ENCODE assay signal across 2 cellular contexts in the genomic region with DNA sequence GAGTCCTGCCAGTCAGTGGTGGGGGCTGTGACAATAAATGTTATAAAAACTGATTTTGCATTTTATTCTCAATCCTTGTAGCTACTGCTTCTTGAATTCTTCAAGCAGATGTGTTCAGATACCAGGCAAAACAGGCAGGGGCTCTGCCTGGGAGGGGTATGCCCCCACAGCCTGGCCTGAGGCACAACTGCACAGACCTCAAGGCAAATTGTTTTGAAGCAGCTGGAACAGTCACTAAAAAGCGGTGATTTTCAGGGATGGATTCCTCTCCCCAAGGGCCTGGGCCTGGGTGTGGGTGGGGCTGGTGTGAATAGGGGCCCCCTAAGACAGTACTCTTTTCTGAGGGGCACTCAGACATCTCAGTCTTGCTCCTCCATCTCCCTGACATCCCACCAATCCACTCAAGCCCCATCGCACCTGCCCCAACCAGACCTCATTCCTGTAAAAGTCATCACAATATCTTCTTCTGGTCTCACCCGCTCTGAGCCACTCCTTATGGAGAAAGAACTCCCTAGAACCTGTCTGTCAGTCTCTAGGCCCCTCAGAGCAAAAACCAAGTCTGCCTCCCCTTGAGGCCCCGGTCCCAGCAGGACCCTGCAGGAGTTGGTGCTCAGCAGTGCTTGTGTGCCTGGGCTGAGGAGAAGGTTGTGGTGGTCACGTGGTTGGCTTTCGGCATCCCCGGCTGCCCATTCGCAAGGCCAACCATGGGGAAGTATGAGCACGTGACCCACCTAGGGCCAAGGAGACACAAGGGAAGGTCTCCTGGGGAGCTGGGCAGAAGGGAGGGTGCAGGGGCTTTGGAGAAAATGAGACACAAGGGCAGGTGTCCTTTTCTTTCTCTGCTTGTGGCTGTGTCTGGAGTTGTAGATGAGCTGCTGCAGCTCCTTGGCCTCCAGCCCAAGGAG.
TF ChIP-seq lines count a peak whose summit lies in the region.

No MANE protein-coding gene starts in this region.

TF ChIP-seq in SK-N-SH, 30 proteins besides CTCF, POLR2A, EP300 and RAD21 (continued from another document):
- TF ChIP-seq EZH2phosphoT487 (IDR thresholded peaks at IDR 0.05; ENCODE audit: borderline replicate concordance, low read depth) (no peak), RXRA (IDR thresholded peaks at IDR 0.05; ENCODE audit: borderline replicate concordance, low read depth) (no peak)
- TF ChIP-seq, protein P1, sequence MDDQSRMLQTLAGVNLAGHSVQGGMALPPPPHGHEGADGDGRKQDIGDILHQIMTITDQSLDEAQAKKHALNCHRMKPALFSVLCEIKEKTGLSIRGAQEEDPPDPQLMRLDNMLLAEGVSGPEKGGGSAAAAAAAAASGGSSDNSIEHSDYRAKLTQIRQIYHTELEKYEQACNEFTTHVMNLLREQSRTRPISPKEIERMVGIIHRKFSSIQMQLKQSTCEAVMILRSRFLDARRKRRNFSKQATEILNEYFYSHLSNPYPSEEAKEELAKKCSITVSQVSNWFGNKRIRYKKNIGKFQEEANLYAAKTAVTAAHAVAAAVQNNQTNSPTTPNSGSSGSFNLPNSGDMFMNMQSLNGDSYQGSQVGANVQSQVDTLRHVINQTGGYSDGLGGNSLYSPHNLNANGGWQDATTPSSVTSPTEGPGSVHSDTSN (IDR thresholded peaks at IDR 0.05): no peak
TF ChIP-seq in SK-N-SH: peak in this region for 0.

TF ChIP-seq in SK-N-SH treated with all-trans-retinoic acid at 6 μM for 48 hours, 23 proteins besides CTCF, POLR2A, EP300 and RAD21 (continued from another document):
- TF ChIP-seq TSHZ2 (CRISPR knock-in tag; IDR thresholded peaks at IDR 0.05) (no peak), GLIS3 (CRISPR knock-in tag; IDR thresholded peaks at IDR 0.05) (no peak), ZFP3 (CRISPR knock-in tag; IDR thresholded peaks at IDR 0.05) (no peak), ESRRG (CRISPR knock-in tag; IDR thresholded peaks at IDR 0.05) (no peak)
- TF ChIP-seq, protein P2, sequence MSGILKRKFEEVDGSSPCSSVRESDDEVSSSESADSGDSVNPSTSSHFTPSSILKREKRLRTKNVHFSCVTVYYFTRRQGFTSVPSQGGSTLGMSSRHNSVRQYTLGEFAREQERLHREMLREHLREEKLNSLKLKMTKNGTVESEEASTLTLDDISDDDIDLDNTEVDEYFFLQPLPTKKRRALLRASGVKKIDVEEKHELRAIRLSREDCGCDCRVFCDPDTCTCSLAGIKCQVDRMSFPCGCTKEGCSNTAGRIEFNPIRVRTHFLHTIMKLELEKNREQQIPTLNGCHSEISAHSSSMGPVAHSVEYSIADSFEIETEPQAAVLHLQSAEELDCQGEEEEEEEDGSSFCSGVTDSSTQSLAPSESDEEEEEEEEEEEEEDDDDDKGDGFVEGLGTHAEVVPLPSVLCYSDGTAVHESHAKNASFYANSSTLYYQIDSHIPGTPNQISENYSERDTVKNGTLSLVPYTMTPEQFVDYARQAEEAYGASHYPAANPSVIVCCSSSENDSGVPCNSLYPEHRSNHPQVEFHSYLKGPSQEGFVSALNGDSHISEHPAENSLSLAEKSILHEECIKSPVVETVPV (CRISPR knock-in tag; IDR thresholded peaks at IDR 0.05): no peak
